27 cellular contexts compared by ENCODE assay signal in genomic region chr4:107255114-107255513, GRCh38.
DNase-seq lines count a peak whose midpoint lies in the region; ATAC-seq, FAIRE-seq and TF ChIP-seq lines count a peak whose summit lies in the region.
"Had no signal": no experiment of that assay in that cellular context is flagged by ENCODE, and none has a peak within 500 bp of the region (broad histone marks: within the 10 kb centered on the region; RNA-seq: fewer than 3 reads in every experiment).

No MANE protein-coding gene starts in this region.

- H2AFZ ChIP-seq in mammary epithelial cell (ENCODE audit: low read depth, low read length), result no peak overlapping the region
- H2AFZ ChIP-seq in keratinocyte (ENCODE audit: control insufficient read depth, low read length), result no peak overlapping the region
- no peak overlapping the region for H2AFZ ChIP-seq in mesenchymal stem cell (ENCODE audit: low read depth, low read length)

- no peak overlapping the region for H2BK120ac ChIP-seq in mesenchymal stem cell (ENCODE audit: low read depth, low read length)

- H2BK5ac ChIP-seq in mesenchymal stem cell (ENCODE audit: low read depth, low read length, poor library complexity, severe bottlenecking), result no peak overlapping the region

- H4K8ac ChIP-seq in mesenchymal stem cell (ENCODE audit: low read length), result no peak overlapping the region

- H3K27ac ChIP-seq in mammary epithelial cell (ENCODE audit: insufficient read depth, low read depth, low read length) (no peak overlapping the region), breast epithelium (no peak overlapping the region), keratinocyte (ENCODE audit: control insufficient read depth, insufficient read depth, low read length) (no peak overlapping the region), substantia nigra (ENCODE audit: low read depth, low read length, poor library complexity, severe bottlenecking) (no peak overlapping the region), mesenchymal stem cell (ENCODE audit: low read length, poor library complexity, severe bottlenecking) (no peak overlapping the region)
- H3K27ac ChIP-seq: 22Rv1, C4-2B, RWPE1 had no signal

- BruUV-seq in mammary epithelial cell (replicated peaks; lab: Mats Ljungman, UMichigan), result no TSS peak

- no peak overlapping the region for H3K9ac ChIP-seq in mammary epithelial cell (ENCODE audit: insufficient read depth, low read length)
- H3K9ac ChIP-seq in keratinocyte (ENCODE audit: control insufficient read depth, extremely low read depth, insufficient read depth, low read length), result no peak overlapping the region
- H3K9ac ChIP-seq in mesenchymal stem cell (ENCODE audit: low read length), result no peak overlapping the region

- in situ Hi-C loops in mammary epithelial cell (cut with MboI; ENCODE audit: low sequenced_read_pairs in 2 of 2), result no loop called here

- no peak for TF ChIP-seq POLR2A in breast epithelium (IDR thresholded peaks at IDR 0.05)

- H3K79me2 ChIP-seq in mammary epithelial cell (ENCODE audit: insufficient read depth, low read length) (no peaks in the 10 kb centered on the region), keratinocyte (ENCODE audit: control insufficient read depth, insufficient read depth, low read length) (no peaks in the 10 kb centered on the region)

- H3K9me1 ChIP-seq in keratinocyte (ENCODE audit: control insufficient read depth, extremely low read depth, insufficient read depth, low read length), result no peaks in the 10 kb centered on the region

- no peak for FAIRE-seq in keratinocyte (lab: Jason Lieb, UNC)
- FAIRE-seq: GM19239, H54, K562 had no signal

- H2BK15ac ChIP-seq in mesenchymal stem cell (ENCODE audit: low read depth, poor library complexity, severe bottlenecking), result no peak overlapping the region

- H3K18ac ChIP-seq in mesenchymal stem cell (ENCODE audit: low read depth in 1 of 2, low read length in 2 of 2), result no peak overlapping the region

- H3K36me3 ChIP-seq in mammary epithelial cell (ENCODE audit: insufficient read depth, low read length), result no peaks in the 10 kb centered on the region
- H3K36me3 ChIP-seq in breast epithelium, result no peaks in the 10 kb centered on the region
- no peaks in the 10 kb centered on the region for H3K36me3 ChIP-seq in keratinocyte (ENCODE audit: control insufficient read depth in 2 of 2, extremely low read depth in 1 of 2, insufficient read depth in 2 of 2, low read length in 2 of 2)
- no peaks in the 10 kb centered on the region for H3K36me3 ChIP-seq in mesenchymal stem cell (ENCODE audit: control insufficient read depth in 1 of 2, insufficient read depth in 2 of 2, low read depth in 1 of 2, low read length in 2 of 2)

- no peak overlapping the region for H2AK5ac ChIP-seq in mesenchymal stem cell (ENCODE audit: low read length, severe bottlenecking)

- CTCF ChIA-PET in mammary epithelial cell (lab: Charles Lee; ENCODE audit: low non-redundant PET), result no interaction called here

- no peaks in the 10 kb centered on the region for H3K79me1 ChIP-seq in mesenchymal stem cell (replicated peaks; ENCODE audit: low read length, poor library complexity, severe bottlenecking)

- ATAC-seq in SK-N-SH treated with all-trans-retinoic acid at 6 μM for 48 hours, result peak; percentile 57
- no peak for ATAC-seq in HG02610 (IDR thresholded peaks at IDR 0.05; ENCODE audit: unreplicated experiment)
- ATAC-seq: K562 had no signal

- H3K23ac ChIP-seq in mesenchymal stem cell (ENCODE audit: low read length in 2 of 2), result no peak overlapping the region

- no peak overlapping the region for H4K91ac ChIP-seq in mesenchymal stem cell (ENCODE audit: low read length)

- H2BK12ac ChIP-seq in mesenchymal stem cell (ENCODE audit: low read length in 2 of 2), result no peak overlapping the region

- H3K9me3 ChIP-seq in mammary epithelial cell (replicated peaks; ENCODE audit: insufficient read depth, low read length) (no peaks in the 10 kb centered on the region), breast epithelium (no peaks in the 10 kb centered on the region), keratinocyte (ENCODE audit: control insufficient read depth, low read depth, low read length) (no peaks in the 10 kb centered on the region), mesenchymal stem cell (ENCODE audit: control insufficient read depth, low read length) (no peaks in the 10 kb centered on the region)

- H3K27me3 ChIP-seq in mammary epithelial cell (ENCODE audit: insufficient read depth, low read length), result no peaks in the 10 kb centered on the region
- H3K27me3 ChIP-seq in breast epithelium, result no peaks in the 10 kb centered on the region
- H3K27me3 ChIP-seq in keratinocyte (ENCODE audit: control insufficient read depth, extremely low read depth, insufficient read depth, low read length), result no peaks in the 10 kb centered on the region
- no peaks in the 10 kb centered on the region for H3K27me3 ChIP-seq in mesenchymal stem cell (ENCODE audit: control insufficient read depth in 1 of 2, insufficient read depth in 1 of 2, low read length in 2 of 2)

- intact Hi-C loops in mammary epithelial cell (cut with micrococcal nuclease) (no loop called here), breast epithelium (cut with DNase I; ENCODE audit: low total_unique reads) (no loop called here)

- H3K14ac ChIP-seq in mesenchymal stem cell (ENCODE audit: low read length in 2 of 2), result no peak overlapping the region

- DNase-seq in mammary epithelial cell (no peak), breast epithelium (ENCODE audit: low spot score in 2 of 2) (no peak), keratinocyte (ENCODE audit: low read depth, low spot score) (no peak), AG08396 (ENCODE audit: low spot score) (no peak), substantia nigra (lab: John Stamatoyannopoulos, UW) (no peak), mesenchymal stem cell (no peak)
- DNase-seq: ACHN; Calu3; CD8-positive, alpha-beta memory T cell; DMS153; GF-D8; MM.1S; NCI-H1048; NCI-H1436; NCI-H187 treated with DMSO at 0.1 percent for 48 hours; NCI-H2107; NCI-H510A treated with DMSO at 0.1 percent for 48 hours; NCI-H748 treated with DMSO at 0.1 percent for 48 hours; SIG-M5 had no signal

- H3K4me2 ChIP-seq in mammary epithelial cell (ENCODE audit: insufficient read depth, low read depth, low read length), result peak overlapping the region; percentile 51
- H3K4me2 ChIP-seq in keratinocyte (ENCODE audit: control insufficient read depth, extremely low read depth, insufficient read depth, low read depth, low read length), result peak overlapping the region; percentile 41
- no peak overlapping the region for H3K4me2 ChIP-seq in mesenchymal stem cell (ENCODE audit: low read length, poor library complexity, severe bottlenecking)

- no peak overlapping the region for H3K4me3 ChIP-seq in mammary epithelial cell (replicated peaks in 1 of 3; ENCODE audit: insufficient read depth in 1 of 3, low read depth in 2 of 3, low read length in 3 of 3)
- H3K4me3 ChIP-seq in breast epithelium, result no peak overlapping the region
- H3K4me3 ChIP-seq in keratinocyte (ENCODE audit: control insufficient read depth in 2 of 3, extremely low read depth in 1 of 3, insufficient read depth in 2 of 3, low read depth in 1 of 3, low read length in 3 of 3), result no peak overlapping the region
- H3K4me3 ChIP-seq in mesenchymal stem cell (ENCODE audit: insufficient read depth in 1 of 2, low read depth in 1 of 2, low read length in 2 of 2), result no peak overlapping the region
- H3K4me3 ChIP-seq: K562 had no signal

- H3K4ac ChIP-seq in mesenchymal stem cell (ENCODE audit: low read depth in 1 of 2, low read length in 2 of 2), result no peak overlapping the region

- H3K4me1 ChIP-seq in mammary epithelial cell (ENCODE audit: insufficient read depth, low read length) (peaks cover 21% of the 10 kb centered on the region), breast epithelium (no peaks in the 10 kb centered on the region), keratinocyte (ENCODE audit: control insufficient read depth, extremely low read depth, insufficient read depth, low read length) (peaks cover 18% of the 10 kb centered on the region), mesenchymal stem cell (ENCODE audit: control insufficient read depth, insufficient read depth, low read depth, low read length) (no peaks in the 10 kb centered on the region)

- dilution Hi-C loops in mammary epithelial cell (cut with HindIII; ENCODE audit: low sequenced_read_pairs), result no loop called here
- dilution Hi-C loops in keratinocyte (cut with MboI; ENCODE audit: extremely low pct_ligation_motif_present, low sequenced_read_pairs), result no loop called here

- WGBS in mammary epithelial cell (ENCODE audit: low coverage, missing lambda C conversion rate), result 92% methylated on average over 1 of the region's 1 CpG
- 100% methylated on average over 1 of the region's 1 CpG for WGBS in mesenchymal stem cell

- H4K20me1 ChIP-seq in mammary epithelial cell (ENCODE audit: insufficient read depth, low read length), result no peaks in the 10 kb centered on the region
- no peaks in the 10 kb centered on the region for H4K20me1 ChIP-seq in keratinocyte (ENCODE audit: control insufficient read depth, extremely low read depth, insufficient read depth, low read length)

- no peak for TF ChIP-seq CTCF in mammary epithelial cell (conservative IDR thresholded peaks at IDR 0.05 in 1 of 2, IDR thresholded peaks at IDR 0.05 in 1 of 2; ENCODE audit: extremely low read depth in 1 of 2, insufficient read depth in 1 of 2, low read depth in 1 of 2, low read length in 2 of 2)
- TF ChIP-seq CTCF in breast epithelium (IDR thresholded peaks at IDR 0.05), result no peak
- no peak for TF ChIP-seq CTCF in keratinocyte (optimal IDR thresholded peaks at IDR 0.05 in 1 of 3, IDR thresholded peaks at IDR 0.05 in 1 of 3, conservative IDR thresholded peaks at IDR 0.05 in 1 of 3; ENCODE audit: extremely low read depth in 1 of 3, insufficient read depth in 2 of 3, low read length in 3 of 3)

TF ChIP-seq in SK-N-SH treated with all-trans-retinoic acid at 6 μM for 48 hours, 23 proteins besides CTCF, POLR2A, EP300 and RAD21 (continues in another document):
- TF ChIP-seq ISL1 (CRISPR knock-in tag; IDR thresholded peaks at IDR 0.05) (peak; percentile 91), OSR1 (CRISPR knock-in tag; IDR thresholded peaks at IDR 0.05) (no peak), TCF4 (CRISPR knock-in tag; IDR thresholded peaks at IDR 0.05; ENCODE audit: borderline replicate concordance) (no peak), PPARA (CRISPR knock-in tag; IDR thresholded peaks at IDR 0.05; ENCODE audit: borderline replicate concordance) (no peak), ZFP3 (CRISPR knock-in tag; IDR thresholded peaks at IDR 0.05) (no peak), ZC3H10 (CRISPR knock-in tag; IDR thresholded peaks at IDR 0.05) (0 out of 2 replicates have a peak, but pooled peaks have one; percentile 47)
